ENCODE assay signal across 8 cellular contexts in the genomic region with DNA sequence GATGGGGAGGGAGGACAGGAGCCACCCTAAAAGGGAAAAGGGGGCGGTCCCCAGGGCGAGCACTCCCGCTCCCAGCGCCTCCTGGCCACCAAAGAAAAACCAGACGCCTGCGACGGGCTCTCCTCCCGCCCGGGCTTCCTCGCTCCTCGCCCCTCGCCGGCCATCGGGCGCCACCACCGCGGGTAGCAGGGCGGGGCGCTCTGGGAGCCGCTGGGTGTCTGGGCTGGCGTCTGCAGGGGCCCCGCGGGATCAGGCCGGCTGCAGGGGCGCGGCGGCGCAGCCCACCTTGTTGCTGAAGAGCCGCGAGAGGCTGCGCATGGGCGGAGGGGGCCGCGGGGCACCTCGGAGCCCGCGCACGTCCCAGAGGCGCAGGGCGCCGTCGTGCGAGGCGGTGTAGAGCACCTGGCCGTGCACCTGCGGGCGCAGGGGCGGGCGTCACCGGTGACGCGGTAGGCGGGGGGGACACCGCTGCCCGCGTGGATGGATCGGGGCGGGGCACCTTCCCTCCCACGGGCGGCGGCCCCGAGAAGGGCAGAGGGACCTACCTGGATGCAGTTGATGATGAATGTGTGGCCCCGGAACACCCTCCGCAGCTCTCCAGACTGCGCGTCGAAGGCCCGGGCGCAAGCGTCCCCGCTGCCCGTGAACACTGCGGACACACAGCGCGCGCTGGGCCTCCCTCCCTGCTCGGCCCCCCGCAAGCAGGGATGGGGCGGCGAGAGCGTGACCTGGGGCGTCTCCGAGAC. TPM values are rescaled to one million over a fixed set of nuclear protein-coding genes. Genes with fewer than 3 reads are reported as not detected.
A peak's percentile ranks its signal among the peaks of the same experiment; 100 is the strongest.
DNase-seq lines count a peak whose midpoint lies in the region; ATAC-seq, FAIRE-seq and TF ChIP-seq lines count a peak whose summit lies in the region.

No MANE protein-coding gene starts in this region.

- TF ChIP-seq EP300 in HepG2 (IDR thresholded peaks at IDR 0.05; ENCODE audit: low read depth in 2 of 2, low read length in 2 of 2) (no peak), HepG2 (CRISPR knock-in tag; IDR thresholded peaks at IDR 0.05; ENCODE audit: borderline replicate concordance) (no peak), transverse colon (IDR thresholded peaks at IDR 0.05; ENCODE audit: low read depth) (no peak)

- ATAC-seq in HepG2 (no peak; the same call in 2 of the 3 replicates), GM18519 (IDR thresholded peaks at IDR 0.05; ENCODE audit: low FRiP score, unreplicated experiment) (no peak)

- no peak overlapping the region for H2AFZ ChIP-seq in HepG2 (ENCODE audit: low read length)

- peak overlapping the region; percentile 98 for H3K4me2 ChIP-seq in BLaER1
- no peak overlapping the region for H3K4me2 ChIP-seq in HepG2 (ENCODE audit: low read depth, low read length)

- H3K4me3 ChIP-seq in BLaER1 (peak overlapping the region; percentile 66), HUES6 (ENCODE audit: low read depth, low read length) (peak overlapping the region; percentile 55), HepG2 (replicated peaks in 1 of 3; ENCODE audit: insufficient read depth in 1 of 3, low read depth in 2 of 3, low read length in 3 of 3) (no peak overlapping the region), transverse colon (peak overlapping the region in 2 of 4 donors; percentile 31 to 40)

- H4K20me1 ChIP-seq in BLaER1 (peaks cover 27% of the 10 kb centered on the region; the same call in 1 of the 2 replicates), HepG2 (ENCODE audit: insufficient read depth, low read length) (no peaks in the 10 kb centered on the region; the same call in 1 of the 2 replicates)

- FAIRE-seq in HepG2 (lab: Jason Lieb, UNC): no peak

- H3K9me3 ChIP-seq in BLaER1 (no peaks in the 10 kb centered on the region), HUES6 (ENCODE audit: control insufficient read depth, insufficient read depth, low read depth, low read length) (no peaks in the 10 kb centered on the region), HepG2 (ENCODE audit: low read length) (no peaks in the 10 kb centered on the region), transverse colon (no peaks in the 10 kb centered on the region)

- TF ChIP-seq RAD21 in HepG2 (CRISPR knock-in tag; IDR thresholded peaks at IDR 0.05): no peak

- POLR2A ChIA-PET in HepG2 (lab: Yijun Ruan, JAX): no interaction called here

- no peak overlapping the region for H3K27ac ChIP-seq in BLaER1
- no peak overlapping the region for H3K27ac ChIP-seq in HUES6 (ENCODE audit: low read depth, low read length)
- no peak overlapping the region for H3K27ac ChIP-seq in HepG2 (ENCODE audit: extremely low read length, insufficient read depth, low read length)
- H3K27ac ChIP-seq in transverse colon: no peak overlapping the region

- no TSS peak for BruUV-seq in HepG2 (replicated peaks; lab: Mats Ljungman, UMichigan)

- H3K27me3 ChIP-seq in BLaER1 (peaks cover 52% of the 10 kb centered on the region), HUES6 (ENCODE audit: control insufficient read depth, insufficient read depth, low read length) (peaks cover 45% of the 10 kb centered on the region), HepG2 (ENCODE audit: control insufficient read depth in 1 of 2, insufficient read depth in 2 of 2, low read length in 2 of 2) (peaks cover 9 to 48% of the 10 kb centered on the region in 2 experiments), transverse colon (peaks cover 28% of the 10 kb centered on the region)

- in situ Hi-C loops in HepG2 (cut with HindIII; ENCODE audit: extremely low pct_ligation_motif_present, low pct_unique_long_range_greater_than_20kb): no loop called here
- in situ Hi-C loops in transverse colon (cut with MboI; ENCODE audit: low pct_ligation_motif_present in 1 of 4, low pct_unique_long_range_greater_than_20kb in 1 of 4, low sequenced_read_pairs in 3 of 4): no loop called here

- CTCF ChIA-PET in HepG2 (lab: Yijun Ruan, JAX; ENCODE audit: low intra/inter-chr PET ratio, low total read pairs): no interaction called here

- intact Hi-C loops in HepG2 (cut with micrococcal nuclease; ENCODE audit: unreplicated experiment): no loop called here
- intact Hi-C loops in transverse colon (cut with DNase I; ENCODE audit: low total_unique reads): no loop called here

- H3K9ac ChIP-seq in BLaER1: peak overlapping the region; percentile 39
- no peak overlapping the region for H3K9ac ChIP-seq in HUES6 (ENCODE audit: low read length)
- H3K9ac ChIP-seq in HepG2 (ENCODE audit: insufficient read depth, low read depth, low read length): no peak overlapping the region

- H3K79me2 ChIP-seq in HepG2 (ENCODE audit: insufficient read depth, low read length): no peaks in the 10 kb centered on the region

- TF ChIP-seq CTCF in HepG2 (CRISPR knock-in tag; IDR thresholded peaks at IDR 0.05) (no peak), transverse colon (IDR thresholded peaks at IDR 0.05) (no peak)

- DNase-seq in activated gamma-delta T cell treated with Interleukin-2 at 50 U/mL for 16 hours (peak; percentile 37), HepG2 (ENCODE audit: low spot score) (no peak), transverse colon (peak; percentile 20), HUDEP-2 (lab: John Stamatoyannopoulos, UW; ENCODE audit: unreplicated experiment in 76 of 76) (no peak)
- DNase-seq in activated CD4-positive, CD25-positive, alpha-beta regulatory T cell (lab: John Stamatoyannopoulos, UW): no peak

- TF ChIP-seq POLR2A in HepG2 (IDR thresholded peaks at IDR 0.05; ENCODE audit: insufficient read depth in 1 of 2, low read depth in 2 of 2, low read length in 2 of 2) (no peak), transverse colon (IDR thresholded peaks at IDR 0.05) (no peak)

- WGBS in HepG2 (ENCODE audit: low lambda C conversion rate): 42% methylated on average over 45 of the region's 83 CpGs
- WGBS in transverse colon (ENCODE audit: low coverage in 1 of 2), 2 donors: 14% methylated on average over 69 of the region's 83 CpGs; no CpG with 5 or more reads in 1 of the 2 donors

- peaks cover 43% of the 10 kb centered on the region for H3K4me1 ChIP-seq in BLaER1
- peaks cover 22% of the 10 kb centered on the region for H3K4me1 ChIP-seq in HUES6 (ENCODE audit: control insufficient read depth, insufficient read depth, low read length)
- H3K4me1 ChIP-seq in HepG2 (ENCODE audit: insufficient read depth, low read length): no peaks in the 10 kb centered on the region
- peaks cover 6 to 16% (median 14%) of the 10 kb centered on the region in 4 donors for H3K4me1 ChIP-seq in transverse colon

- peaks cover 34% of the 10 kb centered on the region for H3K36me3 ChIP-seq in BLaER1
- H3K36me3 ChIP-seq in HUES6 (ENCODE audit: control insufficient read depth, insufficient read depth, low read length): peaks cover 25% of the 10 kb centered on the region
- H3K36me3 ChIP-seq in HepG2 (replicated peaks in 1 of 2; ENCODE audit: control insufficient read depth in 1 of 2, insufficient read depth in 2 of 2, low read length in 2 of 2): 0 out of 5 replicates have a peak, but pooled peaks cover 0 to 16% of the 10 kb centered on the region in 2 experiments
- H3K36me3 ChIP-seq in transverse colon: peaks cover 0 to 12% (median 5%) of the 10 kb centered on the region in 4 donors

RNA-seq across cellular contexts. Expression of a gene that starts 28.3 kb away (rescaled TPM):
- total RNA-seq in HepG2 (2016; rRNA removed; fragmentation: Illumina TruSeq; extraction: Trizol) (0.11 TPM in 1 of 2 replicates, not detected in the other), transverse colon (10 to 100 TPM in 1 of 4 donors, 1 to 10 TPM in 3; 2.8 to 33.3 (median 7.1) TPM)
- not detected in 2 replicates for total RNA-seq in HepG2 (2016; cell fraction: cytosol; rRNA removed; fragmentation: Illumina TruSeq; extraction: Trizol; ENCODE audit: low read depth)
- total RNA-seq in HepG2 (2016; cell fraction: insoluble cytoplasmic fraction; rRNA removed; fragmentation: Illumina TruSeq; extraction: Trizol): not detected in 2 replicates
- total RNA-seq in HepG2 (2016; cell fraction: membrane; rRNA removed; fragmentation: Illumina TruSeq; extraction: Trizol): 0.24 TPM in 1 of 2 replicates, not detected in the other
- 0.50 TPM in 1 of 2 replicates, not detected in the other for total RNA-seq in HepG2 (2016; cell fraction: nucleus; rRNA removed; fragmentation: Illumina TruSeq; extraction: Trizol)
- polyA plus RNA-seq in HepG2 (2011; rRNA removed): 2.9 and 4.3 TPM in 2 replicates
- polyA plus RNA-seq in HepG2 (2011; cell fraction: cytosol; rRNA removed): 1.2 and 2.5 TPM in 2 replicates
- polyA plus RNA-seq in HepG2 (2011; cell fraction: nucleus; rRNA removed): 22.1 and 28.5 TPM in 2 replicates
- polyA plus RNA-seq in HepG2 (2012): 1.7 and 1.9 TPM in 2 replicates
- polyA plus RNA-seq in HepG2 (2016; cell fraction: cytosol; fragmentation: Illumina TruSeq; extraction: Trizol; ENCODE audit: low read depth): 0.14 TPM in 1 of 2 replicates, not detected in the other
- not detected in 2 replicates for polyA plus RNA-seq in HepG2 (2016; cell fraction: insoluble cytoplasmic fraction; fragmentation: Illumina TruSeq; extraction: Trizol; ENCODE audit: low read depth)
- 0.15 and 0.16 TPM in 2 replicates for polyA plus RNA-seq in HepG2 (2016; cell fraction: membrane; fragmentation: Illumina TruSeq; extraction: Trizol; ENCODE audit: low read depth)
- polyA plus RNA-seq in HepG2 (2016; cell fraction: nucleus; fragmentation: Illumina TruSeq; extraction: Trizol; ENCODE audit: insufficient read depth, low read depth): 0.61 TPM in 1 of 2 replicates, not detected in the other
- polyA minus RNA-seq in HepG2 (2011; rRNA and poly(A)+ RNA removed; ENCODE audit: low replicate concordance): 3.2 TPM in 1 of 2 replicates, not detected in the other
- polyA minus RNA-seq in HepG2 (2011; cell fraction: cytosol; rRNA and poly(A)+ RNA removed): 0.59 and 1.6 TPM in 2 replicates
- 5.0 TPM in 2 replicates for polyA minus RNA-seq in HepG2 (2011; cell fraction: nucleus; rRNA and poly(A)+ RNA removed)

RNA-seq across cellular contexts. Expression of a gene that starts 39.9 kb away (rescaled TPM):
- total RNA-seq in HepG2 (2016; rRNA removed; fragmentation: Illumina TruSeq; extraction: Trizol) (37.0 and 47.3 TPM in 2 replicates), transverse colon (10 to 100 TPM; 26.3 to 69.5 (median 56.4) TPM)
- total RNA-seq in HepG2 (2016; cell fraction: cytosol; rRNA removed; fragmentation: Illumina TruSeq; extraction: Trizol; ENCODE audit: low read depth): 4.7 and 6.0 TPM in 2 replicates
- total RNA-seq in HepG2 (2016; cell fraction: insoluble cytoplasmic fraction; rRNA removed; fragmentation: Illumina TruSeq; extraction: Trizol): 35.2 and 42.6 TPM in 2 replicates
- total RNA-seq in HepG2 (2016; cell fraction: membrane; rRNA removed; fragmentation: Illumina TruSeq; extraction: Trizol): 10.8 and 12.6 TPM in 2 replicates
- 18.9 and 20.1 TPM in 2 replicates for total RNA-seq in HepG2 (2016; cell fraction: nucleus; rRNA removed; fragmentation: Illumina TruSeq; extraction: Trizol)
- 26.0 and 27.1 TPM in 2 replicates for polyA plus RNA-seq in HepG2 (2011; rRNA removed)
- polyA plus RNA-seq in HepG2 (2011; cell fraction: cytosol; rRNA removed): 19.1 and 22.8 TPM in 2 replicates
- polyA plus RNA-seq in HepG2 (2011; cell fraction: nucleus; rRNA removed): 33.3 and 38.5 TPM in 2 replicates
- polyA plus RNA-seq in HepG2 (2012): 42.2 and 43.6 TPM in 2 replicates
- polyA plus RNA-seq in HepG2 (2016; cell fraction: cytosol; fragmentation: Illumina TruSeq; extraction: Trizol; ENCODE audit: low read depth): 2.7 and 3.1 TPM in 2 replicates
- polyA plus RNA-seq in HepG2 (2016; cell fraction: insoluble cytoplasmic fraction; fragmentation: Illumina TruSeq; extraction: Trizol; ENCODE audit: low read depth): 47.8 and 54.9 TPM in 2 replicates
- polyA plus RNA-seq in HepG2 (2016; cell fraction: membrane; fragmentation: Illumina TruSeq; extraction: Trizol; ENCODE audit: low read depth): 6.4 and 6.9 TPM in 2 replicates
- 27.0 and 28.5 TPM in 2 replicates for polyA plus RNA-seq in HepG2 (2016; cell fraction: nucleus; fragmentation: Illumina TruSeq; extraction: Trizol; ENCODE audit: insufficient read depth, low read depth)
- polyA minus RNA-seq in HepG2 (2011; rRNA and poly(A)+ RNA removed; ENCODE audit: low replicate concordance): 32.1 and 35.9 TPM in 2 replicates
- 22.8 and 23.4 TPM in 2 replicates for polyA minus RNA-seq in HepG2 (2011; cell fraction: cytosol; rRNA and poly(A)+ RNA removed)
- 31.8 and 46.1 TPM in 2 replicates for polyA minus RNA-seq in HepG2 (2011; cell fraction: nucleus; rRNA and poly(A)+ RNA removed)

RNA-seq across cellular contexts. Expression of a gene that starts 58.4 kb away (rescaled TPM):
- total RNA-seq in HepG2 (2016; rRNA removed; fragmentation: Illumina TruSeq; extraction: Trizol) (not detected in 2 replicates), transverse colon (not detected)
- total RNA-seq in HepG2 (2016; cell fraction: cytosol; rRNA removed; fragmentation: Illumina TruSeq; extraction: Trizol; ENCODE audit: low read depth): not detected in 2 replicates
- not detected in 2 replicates for total RNA-seq in HepG2 (2016; cell fraction: insoluble cytoplasmic fraction; rRNA removed; fragmentation: Illumina TruSeq; extraction: Trizol)
- total RNA-seq in HepG2 (2016; cell fraction: membrane; rRNA removed; fragmentation: Illumina TruSeq; extraction: Trizol): not detected in 2 replicates
- total RNA-seq in HepG2 (2016; cell fraction: nucleus; rRNA removed; fragmentation: Illumina TruSeq; extraction: Trizol): not detected in 2 replicates
- 0.11 TPM in 1 of 2 replicates, not detected in the other for polyA plus RNA-seq in HepG2 (2011; rRNA removed)
- not detected in 2 replicates for polyA plus RNA-seq in HepG2 (2011; cell fraction: cytosol; rRNA removed)
- 0.14 and 0.18 TPM in 2 replicates for polyA plus RNA-seq in HepG2 (2011; cell fraction: nucleus; rRNA removed)
- polyA plus RNA-seq in HepG2 (2012): not detected in 2 replicates
- polyA plus RNA-seq in HepG2 (2016; cell fraction: cytosol; fragmentation: Illumina TruSeq; extraction: Trizol; ENCODE audit: low read depth): not detected in 2 replicates
- not detected in 2 replicates for polyA plus RNA-seq in HepG2 (2016; cell fraction: insoluble cytoplasmic fraction; fragmentation: Illumina TruSeq; extraction: Trizol; ENCODE audit: low read depth)
- polyA plus RNA-seq in HepG2 (2016; cell fraction: membrane; fragmentation: Illumina TruSeq; extraction: Trizol; ENCODE audit: low read depth): not detected in 2 replicates
- polyA plus RNA-seq in HepG2 (2016; cell fraction: nucleus; fragmentation: Illumina TruSeq; extraction: Trizol; ENCODE audit: insufficient read depth, low read depth): not detected in 2 replicates
- polyA minus RNA-seq in HepG2 (2011; rRNA and poly(A)+ RNA removed; ENCODE audit: low replicate concordance): 0.07 TPM in 1 of 2 replicates, not detected in the other
- not detected in 2 replicates for polyA minus RNA-seq in HepG2 (2011; cell fraction: cytosol; rRNA and poly(A)+ RNA removed)
- not detected in 2 replicates for polyA minus RNA-seq in HepG2 (2011; cell fraction: nucleus; rRNA and poly(A)+ RNA removed)

Comparison
In these comparisons a context has a peak if more than half of its experiments do, and no peak if none do; other contexts are left out.
1. H3K4me3 ChIP-seq: peak in BLaER1 (single experiment) and HUES6 (single experiment); none in HepG2 (0 of 3).
2. DNase-seq: peak in activated gamma-delta T cell treated with Interleukin-2 at 50 U/mL for 16 hours (single experiment) and transverse colon (single experiment); none in HepG2 (single experiment), activated CD4-positive, CD25-positive, alpha-beta regulatory T cell (0 of 4) and HUDEP-2 (0 of 76).